ENCODE assay signal across 8 cellular contexts in genomic region chr5:127313847-127314473, GRCh38. TPM values are rescaled to one million over a fixed set of nuclear protein-coding genes. Genes with fewer than 3 reads are reported as not detected.
A peak's percentile ranks its signal among the peaks of the same experiment; 100 is the strongest.
DNase-seq lines count a peak whose midpoint lies in the region; ATAC-seq and TF ChIP-seq lines count a peak whose summit lies in the region.

No MANE protein-coding gene starts in this region.

- no peak overlapping the region for H3K27ac ChIP-seq in transverse colon

- H3K4me1 ChIP-seq in transverse colon, result peaks cover 0 to 23% (median 4%) of the 10 kb centered on the region in 4 donors

- in situ Hi-C loops in transverse colon (cut with MboI; ENCODE audit: low pct_ligation_motif_present in 1 of 4, low pct_unique_long_range_greater_than_20kb in 1 of 4, low sequenced_read_pairs in 3 of 4), result loop anchor here (10.0 to 25.0 kb wide), 4 partner anchors 173 to 659 kb away; no protein-coding TSS in a partner anchor

- intact Hi-C loops in transverse colon (cut with DNase I; ENCODE audit: low total_unique reads), result no loop called here

- peak; percentile 87 for TF ChIP-seq CTCF in AG10803 (conservative IDR thresholded peaks at IDR 0.05; ENCODE audit: low read length)
- TF ChIP-seq CTCF in transverse colon (IDR thresholded peaks at IDR 0.05), result peak; percentile 66 to 76 (median 66)

- H3K27me3 ChIP-seq in transverse colon, result no peaks in the 10 kb centered on the region

- DNase-seq in AG10803 (ENCODE audit: low read depth) (peak; percentile 49), NCI-H748 treated with DMSO at 0.1 percent for 48 hours (lab: John Stamatoyannopoulos, UW) (peak; percentile 33), occipital lobe (lab: John Stamatoyannopoulos, UW) (peak; percentile 11), transverse colon (peak; percentile 72)
- peak; percentile 86 for DNase-seq in activated CD8-positive, alpha-beta memory T cell treated with anti-CD3 and anti-CD28 coated beads for 24 hours

- 25 to 37% methylated on average over 2 to 7 of the region's 7 CpGs for WGBS in transverse colon (ENCODE audit: low coverage in 1 of 2), 2 donors

- peak; percentile 77 for ATAC-seq in GM18508 (IDR thresholded peaks at IDR 0.05; ENCODE audit: insufficient read depth, unreplicated experiment)
- ATAC-seq in HG02943 (IDR thresholded peaks at IDR 0.05; ENCODE audit: low read depth, unreplicated experiment), result peak; percentile 86
- ATAC-seq in esophagus mucosa, result peak; percentile 66

- no peaks in the 10 kb centered on the region for H3K9me3 ChIP-seq in transverse colon

- TF ChIP-seq EP300 in transverse colon (IDR thresholded peaks at IDR 0.05; ENCODE audit: low read depth), result no peak

- no peak for TF ChIP-seq POLR2A in transverse colon (IDR thresholded peaks at IDR 0.05)

- no peaks in the 10 kb centered on the region for H3K36me3 ChIP-seq in transverse colon

- H3K4me3 ChIP-seq in AG10803 (ENCODE audit: low read length) (no peak overlapping the region), transverse colon (no peak overlapping the region)

RNA-seq across cellular contexts. Expression of gene MEGF10, which starts 23.4 kb away (rescaled TPM):
- 0.12 TPM for total RNA-seq in esophagus mucosa
- total RNA-seq in occipital lobe, result 20.0 TPM
- total RNA-seq in transverse colon, result 1 to 10 TPM in 2 of 4 donors, under 1 TPM in 1, not detected in 1; 0.68 to 3.0 (median 2.9) TPM

Comparison
In these comparisons a context has a peak if more than half of its experiments do, and no peak if none do; other contexts are left out.
1. DNase-seq: peak in every context shown above with its lines; median percentile 86 in activated CD8-positive, alpha-beta memory T cell treated with anti-CD3 and anti-CD28 coated beads for 24 hours; 72 in transverse colon; 49 in AG10803; 33 in NCI-H748 treated with DMSO at 0.1 percent for 48 hours; 11 in occipital lobe.